ENCODE assay signal across 9 cellular contexts in genomic region chr3:46378426-46378942, GRCh38. TPM values are rescaled to one million over a fixed set of nuclear protein-coding genes. Genes with fewer than 3 reads are reported as not detected.
DNase-seq lines count a peak whose midpoint lies in the region; ATAC-seq, FAIRE-seq and TF ChIP-seq lines count a peak whose summit lies in the region.
"Had no signal": no experiment of that assay in that cellular context is flagged by ENCODE, and none has a peak within 500 bp of the region (broad histone marks: within the 10 kb centered on the region; RNA-seq: fewer than 3 reads in every experiment).

No MANE protein-coding gene starts in this region.

- intact Hi-C loops in Panc1 (cut with micrococcal nuclease; ENCODE audit: unreplicated experiment) = loop anchor here (10.0 kb wide), 2 partner anchors 294 to 444 kb away; no protein-coding TSS in a partner anchor
- intact Hi-C loops in activated T-helper 2 cell treated with anti-CD3 and anti-CD28 coated beads, Interferon-gamma antibody, Interleukin-2, Interleukin-4, amounts not matched to agents 10 μg/mL and 5 μg/mL and 100 μg/mL, durations not matched to agents 14 hours and 24 hours and 36 hours (cut with micrococcal nuclease) = loop anchor here (5.0 kb wide), 1 partner anchor 151 kb away; no protein-coding TSS in a partner anchor
- intact Hi-C loops in pancreas (cut with DNase I) = loop anchor here in 1 of 3 donors (10.0 kb wide), 1 partner anchor 294 kb away; no protein-coding TSS in a partner anchor
- intact Hi-C loops in uterus (cut with DNase I; ENCODE audit: low total_unique reads) = no loop called here

- H3K27me3 Mint-ChIP-seq in activated T-helper 2 cell treated with anti-CD3 and anti-CD28 coated beads, Interferon-gamma antibody, Interleukin-2, Interleukin-4, amounts not matched to agents 10 μg/mL and 5 μg/mL and 100 μg/mL, durations not matched to agents 14 hours and 24 hours and 36 hours (ENCODE audit: low read depth) = peaks cover 53% of the 10 kb centered on the region

- TF ChIP-seq POLR2A in uterus (IDR thresholded peaks at IDR 0.05) = no peak

- H3K27ac Mint-ChIP-seq in activated T-helper 2 cell treated with anti-CD3 and anti-CD28 coated beads, Interferon-gamma antibody, Interleukin-2, Interleukin-4, amounts not matched to agents 10 μg/mL and 5 μg/mL and 100 μg/mL, durations not matched to agents 14 hours and 24 hours and 36 hours = no peak overlapping the region

- POLR2A ChIA-PET in Panc1 (lab: Charles Lee) = no interaction called here

- no peak for FAIRE-seq in pancreas (lab: Jason Lieb, UNC)

- H3K36me3 ChIP-seq in Panc1 (ENCODE audit: control insufficient read depth, insufficient read depth, low read length) = no peaks in the 10 kb centered on the region
- no peaks in the 10 kb centered on the region for H3K36me3 ChIP-seq in pancreas
- H3K36me3 ChIP-seq in uterus = no peaks in the 10 kb centered on the region

- no peaks in the 10 kb centered on the region for H3K36me3 Mint-ChIP-seq in activated T-helper 2 cell treated with anti-CD3 and anti-CD28 coated beads, Interferon-gamma antibody, Interleukin-2, Interleukin-4, amounts not matched to agents 10 μg/mL and 5 μg/mL and 100 μg/mL, durations not matched to agents 14 hours and 24 hours and 36 hours (ENCODE audit: low read depth)

- WGBS in pancreas, 2 donors = 35 to 36% methylated on average over 8 of the region's 8 CpGs

- no peak overlapping the region for H3K4me3 ChIP-seq in Panc1 (ENCODE audit: low read depth in 2 of 2, low read length in 2 of 2)
- no peak overlapping the region for H3K4me3 ChIP-seq in foreskin fibroblast (ENCODE audit: low read depth in 1 of 2, low read length in 2 of 2)
- H3K4me3 ChIP-seq in pancreas = no peak overlapping the region
- H3K4me3 ChIP-seq in uterus = no peak overlapping the region
- H3K4me3 ChIP-seq: BLaER1 treated with 17β-estradiol and CSF1 and Interleukin-3, amounts not matched to agents 10 nM and 100 nM had no signal

- H3K27me3 ChIP-seq in Panc1 (ENCODE audit: control insufficient read depth, insufficient read depth, low read length) (no peaks in the 10 kb centered on the region; the same call in 1 of the 2 replicates), pancreas (no peaks in the 10 kb centered on the region), uterus (no peaks in the 10 kb centered on the region)
- H3K27me3 ChIP-seq: BLaER1 treated with 17β-estradiol and CSF1 and Interleukin-3, amounts not matched to agents 10 nM and 100 nM had no signal

- in situ Hi-C loops in Panc1 (cut with HindIII; ENCODE audit: low pct_unique_long_range_greater_than_20kb, low sequenced_read_pairs) = no loop called here

- H3K27ac ChIP-seq in Panc1 (ENCODE audit: low read length) (no peak overlapping the region), pancreas (no peak overlapping the region), uterus (no peak overlapping the region)
- H3K27ac ChIP-seq: BLaER1 treated with 17β-estradiol and CSF1 and Interleukin-3, amounts not matched to agents 10 nM and 100 nM had no signal

- BruUV-seq in Panc1 (replicated peaks; lab: Mats Ljungman, UMichigan) = no TSS peak

- H3K4me1 Mint-ChIP-seq in activated T-helper 2 cell treated with anti-CD3 and anti-CD28 coated beads, Interferon-gamma antibody, Interleukin-2, Interleukin-4, amounts not matched to agents 10 μg/mL and 5 μg/mL and 100 μg/mL, durations not matched to agents 14 hours and 24 hours and 36 hours (ENCODE audit: low read depth) = peaks cover 28% of the 10 kb centered on the region

- H3K9me3 ChIP-seq in Panc1 (ENCODE audit: control insufficient read depth, insufficient read depth, low read depth, low read length) = no peaks in the 10 kb centered on the region
- H3K9me3 ChIP-seq in pancreas = no peaks in the 10 kb centered on the region
- no peaks in the 10 kb centered on the region for H3K9me3 ChIP-seq in uterus
- H3K9me3 ChIP-seq: BLaER1 treated with 17β-estradiol and CSF1 and Interleukin-3, amounts not matched to agents 10 nM and 100 nM had no signal

- no peaks in the 10 kb centered on the region for H3K9me3 Mint-ChIP-seq in activated T-helper 2 cell treated with anti-CD3 and anti-CD28 coated beads, Interferon-gamma antibody, Interleukin-2, Interleukin-4, amounts not matched to agents 10 μg/mL and 5 μg/mL and 100 μg/mL, durations not matched to agents 14 hours and 24 hours and 36 hours

- ATAC-seq in Panc1 = peak; percentile 81
- peak in 3 of 4 donors; percentile 72 to 81 (median 74) for ATAC-seq in pancreas
- ATAC-seq in HG02973 (IDR thresholded peaks at IDR 0.05; ENCODE audit: unreplicated experiment) = no peak

- TF ChIP-seq CTCF in Panc1 (IDR thresholded peaks at IDR 0.05) (peak; percentile 81), foreskin fibroblast (IDR thresholded peaks at IDR 0.05; ENCODE audit: low read depth, low read length) (peak; percentile 74), pancreas (IDR thresholded peaks at IDR 0.05) (peak in 2 of 4 donors; percentile 47 to 51), uterus (IDR thresholded peaks at IDR 0.05) (peak; percentile 20 to 39 (median 34))

- H3K4me3 Mint-ChIP-seq in activated T-helper 2 cell treated with anti-CD3 and anti-CD28 coated beads, Interferon-gamma antibody, Interleukin-2, Interleukin-4, amounts not matched to agents 10 μg/mL and 5 μg/mL and 100 μg/mL, durations not matched to agents 14 hours and 24 hours and 36 hours (ENCODE audit: low read depth) = no peak overlapping the region

- DNase-seq in NCI-H2227 (lab: John Stamatoyannopoulos, UW; ENCODE audit: unreplicated experiment) = peak; percentile 30
- no peak for DNase-seq in NCI-H2227 treated with DMSO at 0.1 percent for 48 hours (lab: John Stamatoyannopoulos, UW)
- no peak for DNase-seq in Panc1 (ENCODE audit: low read depth, low spot score)
- DNase-seq in activated T-helper 2 cell treated with anti-CD3 and anti-CD28 coated beads, Interferon-gamma antibody, Interleukin-2, Interleukin-4, amounts not matched to agents 10 μg/mL and 5 μg/mL and 100 μg/mL, durations not matched to agents 14 hours and 24 hours and 36 hours (ENCODE audit: low spot score) = peak; percentile 43
- peak; percentile 41 to 75 for DNase-seq in foreskin fibroblast
- DNase-seq in pancreas = peak in 5 of 6 donors; percentile 29 to 78 (median 43)
- peak; percentile 31 to 52 for DNase-seq in uterus

- H3K4me1 ChIP-seq in Panc1 (ENCODE audit: control insufficient read depth, insufficient read depth, low read length) (no peaks in the 10 kb centered on the region), pancreas (no peaks in the 10 kb centered on the region), uterus (no peaks in the 10 kb centered on the region)

- CTCF ChIA-PET in Panc1 (lab: Charles Lee) = interaction anchor here (0.6 to 1.3 kb wide), 4 partner anchors 64 to 300 kb away, joined by 3 to 4 read pairs (median 4); no protein-coding TSS in a partner anchor

RNA-seq across cellular contexts. Expression of gene CCR5, which starts 7.7 kb away (rescaled TPM):
- total RNA-seq in Panc1 (2021; ENCODE audit: unreplicated experiment) (not detected), pancreas (1 to 10 TPM in 2 of 6 donors, under 1 TPM in 4; 0.12 to 2.0 (median 0.61) TPM), uterus (1 to 10 TPM in 1 of 4 donors, under 1 TPM in 1, not detected in 2; 0.41 to 1.2 TPM)
- polyA plus RNA-seq in Panc1 (2012; ENCODE audit: insufficient read length) = not detected
- total RNA-seq in activated T-helper 2 cell treated with anti-CD3 and anti-CD28 coated beads, Interferon-gamma antibody, Interleukin-2, Interleukin-4, amounts not matched to agents 10 μg/mL and 5 μg/mL and 100 μg/mL, durations not matched to agents 14 hours and 24 hours and 36 hours = 0.30 and 0.46 TPM in 2 replicates
- under 1 TPM; 0.16 to 0.27 TPM for polyA plus RNA-seq in pancreas

RNA-seq across cellular contexts. Expression of gene CCR2, which starts 24.6 kb away (rescaled TPM):
- total RNA-seq in Panc1 (2021; ENCODE audit: unreplicated experiment) = not detected
- not detected for polyA plus RNA-seq in Panc1 (2012; ENCODE audit: insufficient read length)
- total RNA-seq in activated T-helper 2 cell treated with anti-CD3 and anti-CD28 coated beads, Interferon-gamma antibody, Interleukin-2, Interleukin-4, amounts not matched to agents 10 μg/mL and 5 μg/mL and 100 μg/mL, durations not matched to agents 14 hours and 24 hours and 36 hours = 1.1 TPM in 2 replicates
- 1 to 10 TPM in 2 of 6 donors, under 1 TPM in 4; 0.14 to 3.5 (median 0.54) TPM for total RNA-seq in pancreas
- polyA plus RNA-seq in pancreas = under 1 TPM; 0.15 to 0.23 TPM
- total RNA-seq in uterus = 1 to 10 TPM in 3 of 4 donors, not detected in 1; 2.7 to 7.1 (median 3.7) TPM

RNA-seq across cellular contexts. Expression of gene CCRL2, which starts 28.6 kb away (rescaled TPM):
- total RNA-seq in Panc1 (2021; ENCODE audit: unreplicated experiment) = not detected
- not detected for polyA plus RNA-seq in Panc1 (2012; ENCODE audit: insufficient read length)
- 1.2 and 1.6 TPM in 2 replicates for total RNA-seq in activated T-helper 2 cell treated with anti-CD3 and anti-CD28 coated beads, Interferon-gamma antibody, Interleukin-2, Interleukin-4, amounts not matched to agents 10 μg/mL and 5 μg/mL and 100 μg/mL, durations not matched to agents 14 hours and 24 hours and 36 hours
- 1 to 10 TPM in 2 of 6 donors, under 1 TPM in 4; 0.24 to 2.2 (median 0.91) TPM for total RNA-seq in pancreas
- under 1 TPM; 0.75 to 0.80 TPM for polyA plus RNA-seq in pancreas
- total RNA-seq in uterus = 1 to 10 TPM in 3 of 4 donors, under 1 TPM in 1; 0.88 to 3.2 (median 1.7) TPM

Comparison
In these comparisons a context has a peak if more than half of its experiments do, and no peak if none do; other contexts are left out.
1. DNase-seq: peak in NCI-H2227 (single experiment), activated T-helper 2 cell treated with anti-CD3 and anti-CD28 coated beads, Interferon-gamma antibody, Interleukin-2, Interleukin-4, amounts not matched to agents 10 μg/mL and 5 μg/mL and 100 μg/mL, durations not matched to agents 14 hours and 24 hours and 36 hours (single experiment), foreskin fibroblast (2 of 2), pancreas (5 of 6) and uterus (2 of 2); none in NCI-H2227 treated with DMSO at 0.1 percent for 48 hours (single experiment) and Panc1 (single experiment).